ENCODE assay signal across 37 cellular contexts in the genomic region with DNA sequence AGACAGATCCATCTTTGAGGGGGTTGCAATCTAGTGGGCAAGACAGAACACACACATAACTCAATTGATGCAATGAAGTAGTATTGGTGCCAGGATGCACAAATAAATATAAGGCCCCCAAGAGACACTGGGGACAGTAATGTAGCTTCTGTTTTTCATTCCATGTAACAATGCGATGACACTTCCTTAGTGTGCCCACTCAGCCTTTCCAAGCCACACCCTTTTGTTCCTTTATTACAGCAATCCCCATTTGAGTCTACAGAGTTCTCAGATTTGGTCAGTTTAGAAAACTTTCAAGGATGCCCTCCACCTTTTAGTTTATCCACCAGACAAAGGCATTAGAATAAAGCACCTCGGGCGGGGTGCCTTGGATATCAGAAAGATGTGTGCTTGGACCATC. TPM values are rescaled to one million over a fixed set of nuclear protein-coding genes. Genes with fewer than 3 reads are reported as not detected.
"Had no signal": no experiment of that assay in that cellular context is flagged by ENCODE, and none has a peak within 500 bp of the region (broad histone marks: within the 10 kb centered on the region; RNA-seq: fewer than 3 reads in every experiment).

No MANE protein-coding gene starts in this region.

- DNase-seq: activated CD4-positive, alpha-beta memory T cell treated with anti-CD3 and anti-CD28 coated beads, Interleukin-2, amount 10 ng/mL, durations not matched to agents 7 days and 5 days; activated CD4-positive, alpha-beta T cell treated with anti-CD3 and anti-CD28 coated beads for 1 hour; activated CD4-positive, alpha-beta T cell treated with anti-CD3 and anti-CD28 coated beads for 48 hours; activated CD4-positive, CD25-positive, alpha-beta regulatory T cell; activated CD8-positive, alpha-beta memory T cell treated with anti-CD3 and anti-CD28 coated beads for 24 hours; activated CD8-positive, alpha-beta memory T cell treated with anti-CD3 and anti-CD28 coated beads, Interleukin-2, amount 10 ng/mL, durations not matched to agents 7 days and 5 days; activated CD8-positive, alpha-beta memory T cell treated with anti-CD3 and anti-CD28 coated beads, Interleukin-2, amount 50 U/mL, for 48 hours; activated effector memory CD4-positive, alpha-beta T cell treated with Interleukin-2 at 50 U/mL for 16 hours; activated naive CD4-positive, alpha-beta T cell; activated naive CD4-positive, alpha-beta T cell treated with anti-CD3 and anti-CD28 coated beads, Interleukin-2, amount 50 U/mL, for 16 hours; activated naive CD8-positive, alpha-beta T cell treated with anti-CD3 and anti-CD28 coated beads for 36 hours; activated T-cell treated with anti-CD3 and anti-CD28 coated beads, Interleukin-2, amount 50 U/mL, for 48 hours; amniotic stem cell; aorta; brain microvascular endothelial cell; central memory CD4-positive, alpha-beta T cell; Kasumi-1; KG1; MG63; NCI-H1105; NCI-H1417 treated with DMSO at 0.1 percent for 48 hours; NCI-H187 treated with DMSO at 0.1 percent for 48 hours; NCI-H2081; NCI-H2171 treated with DMSO at 0.1 percent for 48 hours; NCI-H226; NCI-H446 treated with DMSO at 0.1 percent for 48 hours; NCI-H526; NCI-H748 treated with DMSO at 0.1 percent for 48 hours; NK-92 treated with Interleukin-12 subunit alpha and Interleukin-12 subunit beta, amount 100 ng/mL, for 24 hours; PC-9; SHP77 treated with DMSO at 0.1 percent for 48 hours; T-cell; T-helper 2 cell; T-helper 9 cell; WERI-Rb-1 had no signal

- H3K36me3 ChIP-seq: brain microvascular endothelial cell, MG63, WERI-Rb-1 had no signal

- H3K9me3 ChIP-seq: MG63 had no signal

- H3K27me3 ChIP-seq: brain microvascular endothelial cell, MG63 had no signal

- H3K4me1 Mint-ChIP-seq: activated CD4-positive, alpha-beta memory T cell treated with anti-CD3 and anti-CD28 coated beads, Interleukin-2, amount 10 ng/mL, durations not matched to agents 7 days and 5 days; activated CD8-positive, alpha-beta memory T cell treated with anti-CD3 and anti-CD28 coated beads, Interleukin-2, amount 10 ng/mL, durations not matched to agents 7 days and 5 days; activated naive CD8-positive, alpha-beta T cell treated with anti-CD3 and anti-CD28 coated beads for 36 hours; T-cell had no signal

- H3K36me3 Mint-ChIP-seq: activated CD8-positive, alpha-beta memory T cell treated with anti-CD3 and anti-CD28 coated beads, Interleukin-2, amount 10 ng/mL, durations not matched to agents 7 days and 5 days; activated naive CD8-positive, alpha-beta T cell treated with anti-CD3 and anti-CD28 coated beads for 36 hours; T-cell had no signal

- H3K27ac Mint-ChIP-seq: activated CD4-positive, alpha-beta memory T cell treated with anti-CD3 and anti-CD28 coated beads, Interleukin-2, amount 10 ng/mL, durations not matched to agents 7 days and 5 days; activated CD8-positive, alpha-beta memory T cell treated with anti-CD3 and anti-CD28 coated beads, Interleukin-2, amount 10 ng/mL, durations not matched to agents 7 days and 5 days; activated naive CD8-positive, alpha-beta T cell treated with anti-CD3 and anti-CD28 coated beads for 36 hours; T-cell had no signal

- H3K4me3 ChIP-seq: MG63, PC-9 had no signal

- H3K4me3 Mint-ChIP-seq: activated CD4-positive, alpha-beta memory T cell treated with anti-CD3 and anti-CD28 coated beads, Interleukin-2, amount 10 ng/mL, durations not matched to agents 7 days and 5 days; activated CD8-positive, alpha-beta memory T cell treated with anti-CD3 and anti-CD28 coated beads, Interleukin-2, amount 10 ng/mL, durations not matched to agents 7 days and 5 days; activated naive CD8-positive, alpha-beta T cell treated with anti-CD3 and anti-CD28 coated beads for 36 hours; T-cell had no signal

- H3K9me3 Mint-ChIP-seq: activated CD4-positive, alpha-beta memory T cell treated with anti-CD3 and anti-CD28 coated beads, Interleukin-2, amount 10 ng/mL, durations not matched to agents 7 days and 5 days; activated naive CD8-positive, alpha-beta T cell treated with anti-CD3 and anti-CD28 coated beads for 36 hours; T-cell had no signal

- H3K27ac ChIP-seq: brain microvascular endothelial cell, PC-9, WERI-Rb-1 had no signal

- ATAC-seq: activated CD8-positive, alpha-beta memory T cell treated with anti-CD3 and anti-CD28 coated beads, Interleukin-2, amount 10 ng/mL, durations not matched to agents 7 days and 5 days; SK-N-SH treated with all-trans-retinoic acid at 6 μM for 48 hours; T-cell had no signal

RNA-seq across cellular contexts. Expression of a gene that starts 15.5 kb away (rescaled TPM):
- total RNA-seq: activated CD4-positive, alpha-beta memory T cell treated with anti-CD3 and anti-CD28 coated beads, Interleukin-2, amount 10 ng/mL, durations not matched to agents 7 days and 5 days; activated CD8-positive, alpha-beta memory T cell treated with anti-CD3 and anti-CD28 coated beads, Interleukin-2, amount 10 ng/mL, durations not matched to agents 7 days and 5 days; activated naive CD8-positive, alpha-beta T cell treated with anti-CD3 and anti-CD28 coated beads for 36 hours; aorta; PC-9; SK-MEL-5; T-cell had no signal
